ENCODE assay signal across 7 cellular contexts in genomic region chr10:79285315-79286185, GRCh38.
DNase-seq lines count a peak whose midpoint lies in the region; ATAC-seq and TF ChIP-seq lines count a peak whose summit lies in the region.

No MANE protein-coding gene starts in this region.

- H3K27me3 Mint-ChIP-seq in WTC11 (ENCODE audit: low read depth), result no peaks in the 10 kb centered on the region

- DNase-seq in WTC11 (ENCODE audit: low spot score) (no peak), H7 (no peak), hippocampal formation (lab: John Stamatoyannopoulos, UW) (no peak), superior temporal gyrus (ENCODE audit: extremely low spot score) (no peak)

- peak overlapping the region in 1 of 2 donors; percentile 17 for H3K9ac ChIP-seq in liver (ENCODE audit: low read depth in 1 of 2, low read length in 2 of 2)

- H3K36me3 Mint-ChIP-seq in WTC11, result peaks cover 12% of the 10 kb centered on the region

- H3K27ac Mint-ChIP-seq in WTC11, result peak overlapping the region; percentile 60; the same call in 1 of the 2 replicates

- peaks cover 0 to 7% (median 1%) of the 10 kb centered on the region in 4 donors for H3K4me1 ChIP-seq in liver (ENCODE audit: control insufficient read depth in 4 of 4, insufficient read depth in 4 of 4, low read length in 3 of 4)

- CTCF ChIA-PET in WTC11 (lab: Charles Lee), result interaction anchor here (0.9 kb wide), 1 partner anchor 7 kb away, joined by 3 read pairs; no protein-coding TSS in a partner anchor

- H3K27ac ChIP-seq in liver (ENCODE audit: low read depth in 1 of 2, low read length in 2 of 2), result peak overlapping the region; percentile 52

- TF ChIP-seq CTCF in WTC11 (IDR thresholded peaks at IDR 0.05) (no peak), liver (IDR thresholded peaks at IDR 0.05; ENCODE audit: low read depth, low read length, missing input control) (no peak)

- H3K4me3 ChIP-seq in liver (ENCODE audit: low read depth in 1 of 3, low read length in 3 of 3), result no peak overlapping the region
- no peak overlapping the region for H3K4me3 ChIP-seq in H7 (ENCODE audit: insufficient read depth, low read depth, low read length)

- peaks cover 6% of the 10 kb centered on the region; the same call in 1 of the 2 replicates for H3K4me1 Mint-ChIP-seq in WTC11

- H3K4me3 Mint-ChIP-seq in WTC11, result no peak overlapping the region

- H3K9me3 ChIP-seq in liver (ENCODE audit: control insufficient read depth in 4 of 4, low read length in 3 of 4), result no peaks in the 10 kb centered on the region

- no peak for TF ChIP-seq RAD21 in liver (IDR thresholded peaks at IDR 0.05)

- H3K9me3 Mint-ChIP-seq in WTC11, result no peaks in the 10 kb centered on the region

- H3K36me3 ChIP-seq in liver (ENCODE audit: control insufficient read depth in 4 of 4, insufficient read depth in 3 of 4, low read depth in 1 of 4, low read length in 3 of 4) (peaks cover 1 to 20% (median 9%) of the 10 kb centered on the region in 4 donors), H7 (replicated peaks; ENCODE audit: control insufficient read depth, insufficient read depth, low read length) (no peaks in the 10 kb centered on the region; the same call in 1 of the 2 replicates)

- ATAC-seq in GM19043 (IDR thresholded peaks at IDR 0.05; ENCODE audit: low read depth, unreplicated experiment) (peak; percentile 60), HG02870 (IDR thresholded peaks at IDR 0.05; ENCODE audit: unreplicated experiment) (peak; percentile 73), WTC11 (no peak)

- 82% methylated on average over 12 of the region's 12 CpGs for WGBS in liver

- POLR2A ChIA-PET in WTC11 (lab: Charles Lee), result no interaction called here

- H3K27me3 ChIP-seq in liver (ENCODE audit: control insufficient read depth in 4 of 4, insufficient read depth in 4 of 4, low read length in 3 of 4) (no peaks in the 10 kb centered on the region), H7 (ENCODE audit: control insufficient read depth, insufficient read depth, low read length) (no peaks in the 10 kb centered on the region)

TF ChIP-seq in WTC11, 78 proteins besides CTCF, POLR2A, EP300 and RAD21 (continues in another document):
- TF ChIP-seq CREM (CRISPR knock-in tag; IDR thresholded peaks at IDR 0.05) (no peak), EMX1 (CRISPR knock-in tag; IDR thresholded peaks at IDR 0.05) (no peak), USF2 (CRISPR knock-in tag; IDR thresholded peaks at IDR 0.05) (no peak), HMGXB4 (CRISPR knock-in tag; IDR thresholded peaks at IDR 0.05) (no peak), ZNF671 (CRISPR knock-in tag; IDR thresholded peaks at IDR 0.05) (no peak), PRDM15 (CRISPR knock-in tag; IDR thresholded peaks at IDR 0.05) (no peak), NFYB (CRISPR knock-in tag; conservative IDR thresholded peaks at IDR 0.05; ENCODE audit: low read depth) (no peak)

TF ChIP-seq in liver, 16 proteins besides CTCF, POLR2A, EP300 and RAD21:
- TF ChIP-seq ZBTB33 (IDR thresholded peaks at IDR 0.05) (no peak), JUND (IDR thresholded peaks at IDR 0.05) (no peak), EGR1 (IDR thresholded peaks at IDR 0.05; ENCODE audit: low read depth in 2 of 2) (no peak), HNF4G (IDR thresholded peaks at IDR 0.05) (no peak), RXRA (IDR thresholded peaks at IDR 0.05) (no peak), NR2F2 (IDR thresholded peaks at IDR 0.05) (no peak), REST (IDR thresholded peaks at IDR 0.05) (no peak), HNF4A (conservative IDR thresholded peaks at IDR 0.05) (no peak)
